ENCODE assay signal across 8 cellular contexts in the genomic region with DNA sequence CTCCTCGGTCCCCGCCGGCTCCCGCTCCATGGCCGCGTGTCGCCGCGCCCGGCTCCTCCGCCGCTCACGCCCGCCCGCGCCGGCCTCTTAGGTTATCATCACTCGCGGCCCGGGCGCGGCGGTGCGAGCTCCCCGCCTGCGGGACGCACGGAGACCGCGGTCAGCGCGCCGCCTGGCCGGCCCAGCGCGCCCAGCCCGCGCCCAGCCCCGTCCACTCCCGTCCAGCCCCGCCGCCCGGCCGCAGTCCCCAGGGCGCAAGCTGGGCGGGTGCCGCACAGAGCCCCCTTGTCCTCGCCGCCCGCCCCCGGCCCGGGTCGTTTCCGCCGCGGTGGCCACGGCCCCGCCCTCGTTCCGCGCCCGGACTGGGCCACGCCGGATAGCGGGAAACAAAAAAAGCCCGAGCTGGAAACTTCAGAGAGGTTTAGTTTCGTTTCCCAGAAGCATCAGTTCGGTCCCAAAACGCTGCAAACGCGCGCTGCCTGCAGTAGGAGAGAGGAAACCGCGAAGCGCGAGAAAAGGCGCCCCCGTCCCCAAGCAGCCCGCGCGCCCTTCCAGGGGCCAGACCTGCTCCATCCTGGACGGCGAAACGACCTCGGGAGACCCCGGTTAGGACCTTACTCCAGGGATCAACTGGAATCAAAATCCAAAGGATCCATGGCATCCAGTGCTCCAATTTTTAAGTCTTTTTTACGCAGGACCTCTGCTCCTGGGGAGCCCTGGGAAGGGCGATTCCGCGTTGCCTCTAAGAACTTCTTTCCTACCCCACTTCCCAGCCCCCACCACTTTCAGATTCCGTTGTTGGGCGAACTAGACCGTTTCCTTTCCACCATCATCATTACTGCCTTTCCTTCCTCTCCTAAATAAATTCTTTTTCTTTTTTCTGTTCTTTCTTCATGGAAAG. TPM values are rescaled to one million over a fixed set of nuclear protein-coding genes. Genes with fewer than 3 reads are reported as not detected.
DNase-seq lines count a peak whose midpoint lies in the region; ATAC-seq and TF ChIP-seq lines count a peak whose summit lies in the region.

A gene with protein sequence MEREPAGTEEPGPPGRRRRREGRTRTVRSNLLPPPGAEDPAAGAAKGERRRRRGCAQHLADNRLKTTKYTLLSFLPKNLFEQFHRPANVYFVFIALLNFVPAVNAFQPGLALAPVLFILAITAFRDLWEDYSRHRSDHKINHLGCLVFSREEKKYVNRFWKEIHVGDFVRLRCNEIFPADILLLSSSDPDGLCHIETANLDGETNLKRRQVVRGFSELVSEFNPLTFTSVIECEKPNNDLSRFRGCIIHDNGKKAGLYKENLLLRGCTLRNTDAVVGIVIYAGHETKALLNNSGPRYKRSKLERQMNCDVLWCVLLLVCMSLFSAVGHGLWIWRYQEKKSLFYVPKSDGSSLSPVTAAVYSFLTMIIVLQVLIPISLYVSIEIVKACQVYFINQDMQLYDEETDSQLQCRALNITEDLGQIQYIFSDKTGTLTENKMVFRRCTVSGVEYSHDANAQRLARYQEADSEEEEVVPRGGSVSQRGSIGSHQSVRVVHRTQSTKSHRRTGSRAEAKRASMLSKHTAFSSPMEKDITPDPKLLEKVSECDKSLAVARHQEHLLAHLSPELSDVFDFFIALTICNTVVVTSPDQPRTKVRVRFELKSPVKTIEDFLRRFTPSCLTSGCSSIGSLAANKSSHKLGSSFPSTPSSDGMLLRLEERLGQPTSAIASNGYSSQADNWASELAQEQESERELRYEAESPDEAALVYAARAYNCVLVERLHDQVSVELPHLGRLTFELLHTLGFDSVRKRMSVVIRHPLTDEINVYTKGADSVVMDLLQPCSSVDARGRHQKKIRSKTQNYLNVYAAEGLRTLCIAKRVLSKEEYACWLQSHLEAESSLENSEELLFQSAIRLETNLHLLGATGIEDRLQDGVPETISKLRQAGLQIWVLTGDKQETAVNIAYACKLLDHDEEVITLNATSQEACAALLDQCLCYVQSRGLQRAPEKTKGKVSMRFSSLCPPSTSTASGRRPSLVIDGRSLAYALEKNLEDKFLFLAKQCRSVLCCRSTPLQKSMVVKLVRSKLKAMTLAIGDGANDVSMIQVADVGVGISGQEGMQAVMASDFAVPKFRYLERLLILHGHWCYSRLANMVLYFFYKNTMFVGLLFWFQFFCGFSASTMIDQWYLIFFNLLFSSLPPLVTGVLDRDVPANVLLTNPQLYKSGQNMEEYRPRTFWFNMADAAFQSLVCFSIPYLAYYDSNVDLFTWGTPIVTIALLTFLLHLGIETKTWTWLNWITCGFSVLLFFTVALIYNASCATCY (N-terminal part only) (minus strand): TSS at position 261 of the 901 bp plus-strand sequence. CDS start 231 bp downstream, at position 30.

- H3K9me3 ChIP-seq in ES-I3 (ENCODE audit: control insufficient read depth, insufficient read depth, low read length) (no peaks in the 10 kb centered on the region), WERI-Rb-1 (ENCODE audit: severe bottlenecking) (no peaks in the 10 kb centered on the region)

- no peaks in the 10 kb centered on the region for H3K79me2 ChIP-seq in mesendoderm (ENCODE audit: control insufficient read depth, insufficient read depth, low read length)

- peak; percentile 21 for ATAC-seq in stimulated activated naive CD8-positive, alpha-beta T cell treated with anti-CD3 and anti-CD28 coated beads, Interleukin-15, amount 100 ng/mL, for 72 hours
- ATAC-seq in HG02623 (IDR thresholded peaks at IDR 0.05; ENCODE audit: unreplicated experiment): no peak
- ATAC-seq in GM21367 (IDR thresholded peaks at IDR 0.05; ENCODE audit: unreplicated experiment): no peak

- no peak for DNase-seq in WERI-Rb-1
- DNase-seq in dorsolateral prefrontal cortex: no peak
- peak; percentile 44 for DNase-seq in mesendoderm
- DNase-seq in stimulated activated naive CD8-positive, alpha-beta T cell treated with anti-CD3 and anti-CD28 coated beads, Interleukin-15, amount 100 ng/mL, for 72 hours: no peak
- no peak for DNase-seq in NCI-H69 (lab: John Stamatoyannopoulos, UW)

- no peak within 1 kb of the TSS for H2BK5ac ChIP-seq in mesendoderm (ENCODE audit: low read length)

- H3K27me3 ChIP-seq in WERI-Rb-1 (ENCODE audit: insufficient read depth, low read depth, severe bottlenecking): peaks cover 22% of the 10 kb centered on the region
- peaks cover 0 to 38% (median 15%) of the 10 kb centered on the region in 45 donors for H3K27me3 ChIP-seq in dorsolateral prefrontal cortex
- peaks cover 19% of the 10 kb centered on the region for H3K27me3 ChIP-seq in mesendoderm (ENCODE audit: insufficient read depth, low read length, poor library complexity)

- H3K36me3 ChIP-seq in ES-I3 (ENCODE audit: insufficient read depth, low read length) (no peaks in the 10 kb centered on the region), WERI-Rb-1 (no peaks in the 10 kb centered on the region), mesendoderm (ENCODE audit: control insufficient read depth, insufficient read depth, low read length) (no peaks in the 10 kb centered on the region)

- no peak within 1 kb of the TSS for H3K27ac ChIP-seq in WERI-Rb-1
- H3K27ac ChIP-seq in dorsolateral prefrontal cortex: peak within 1 kb of the TSS in 40 of 59 donors; percentile 14 to 84 (median 52)
- no peak within 1 kb of the TSS for H3K27ac ChIP-seq in mesendoderm (ENCODE audit: low read depth, low read length)

- H4K5ac ChIP-seq in mesendoderm (ENCODE audit: low read length): no peak within 1 kb of the TSS

- no peak within 1 kb of the TSS for H4K8ac ChIP-seq in mesendoderm (ENCODE audit: low read depth, low read length)

- H3K4me2 ChIP-seq in mesendoderm (ENCODE audit: low read length): peak within 1 kb of the TSS; percentile 78

- intact Hi-C loops in dorsolateral prefrontal cortex (cut with DNase I): no loop called here

- no CpG with 5 or more reads among the region's 93 CpGs for WGBS in mesendoderm (ENCODE audit: extremely low coverage, insufficient coverage, low lambda C conversion rate)

- no peak within 1 kb of the TSS for H2BK15ac ChIP-seq in mesendoderm (replicated peaks; ENCODE audit: low read depth)

- no peak within 1 kb of the TSS for H2BK120ac ChIP-seq in mesendoderm (ENCODE audit: low read depth, low read length)

- H3K18ac ChIP-seq in mesendoderm (ENCODE audit: low read length): no peak within 1 kb of the TSS

- H3K4me3 ChIP-seq in WERI-Rb-1 (ENCODE audit: low read depth, low read length) (peak within 1 kb of the TSS; percentile 38), dorsolateral prefrontal cortex (peak within 1 kb of the TSS; percentile 18 to 71 (median 54)), mesendoderm (ENCODE audit: low read length) (peak within 1 kb of the TSS; percentile 35)

- H3K4ac ChIP-seq in mesendoderm (ENCODE audit: low read depth, low read length): no peak within 1 kb of the TSS

- H3K27ac Mint-ChIP-seq in stimulated activated naive CD8-positive, alpha-beta T cell treated with anti-CD3 and anti-CD28 coated beads, Interleukin-15, amount 100 ng/mL, for 72 hours: peak within 1 kb of the TSS; percentile 97

- peak within 1 kb of the TSS; percentile 60 for H3K23ac ChIP-seq in mesendoderm (ENCODE audit: low read length)

- H3K79me1 ChIP-seq in mesendoderm (ENCODE audit: low read length): no peaks in the 10 kb centered on the region

- H3K27me3 Mint-ChIP-seq in stimulated activated naive CD8-positive, alpha-beta T cell treated with anti-CD3 and anti-CD28 coated beads, Interleukin-15, amount 100 ng/mL, for 72 hours: peaks cover 9% of the 10 kb centered on the region

- H3K56ac ChIP-seq in mesendoderm (ENCODE audit: low read length): peak within 1 kb of the TSS; percentile 64

- peaks cover 44% of the 10 kb centered on the region for H3K4me1 Mint-ChIP-seq in stimulated activated naive CD8-positive, alpha-beta T cell treated with anti-CD3 and anti-CD28 coated beads, Interleukin-15, amount 100 ng/mL, for 72 hours

- TF ChIP-seq CTCF in WERI-Rb-1 (IDR thresholded peaks at IDR 0.05; ENCODE audit: low read depth, low read length): no peak
- no peak for TF ChIP-seq CTCF in dorsolateral prefrontal cortex (IDR thresholded peaks at IDR 0.05 in 54 of 56, conservative IDR thresholded peaks at IDR 0.05 in 2 of 56; ENCODE audit: low read depth in 1 of 56, partially characterized antibody in 56 of 56)

- H3K4me1 ChIP-seq in ES-I3 (ENCODE audit: insufficient read depth, low read length) (peaks cover 7% of the 10 kb centered on the region; the same call in 1 of the 2 replicates), mesendoderm (ENCODE audit: control insufficient read depth, low read depth, low read length) (no peaks in the 10 kb centered on the region)

- H3K4me3 Mint-ChIP-seq in stimulated activated naive CD8-positive, alpha-beta T cell treated with anti-CD3 and anti-CD28 coated beads, Interleukin-15, amount 100 ng/mL, for 72 hours: peak within 1 kb of the TSS; percentile 96

- H3K9ac ChIP-seq in ES-I3 (ENCODE audit: low read depth, low read length) (peak within 1 kb of the TSS; percentile 58), mesendoderm (ENCODE audit: low read length) (peak within 1 kb of the TSS; percentile 38)

- no peak within 1 kb of the TSS for H2AK5ac ChIP-seq in mesendoderm (ENCODE audit: low read length)

- H3K9me3 Mint-ChIP-seq in stimulated activated naive CD8-positive, alpha-beta T cell treated with anti-CD3 and anti-CD28 coated beads, Interleukin-15, amount 100 ng/mL, for 72 hours: no peaks in the 10 kb centered on the region

RNA-seq across cellular contexts. Expression of the gene that starts here (rescaled TPM):
- total RNA-seq in dorsolateral prefrontal cortex: 10 to 100 TPM in 86 of 120 experiments, 1 to 10 TPM in 34; 3.9 to 44.5 (median 12.6) TPM
- polyA plus RNA-seq in mesendoderm (2013, experiment 1 of 2): 0.37 TPM
- 0.50 TPM for polyA plus RNA-seq in mesendoderm (2013, experiment 2 of 2)

Comparison
In these comparisons a context has a peak if more than half of its experiments do, and no peak if none do; other contexts are left out.
1. H3K27ac ChIP-seq: peak in dorsolateral prefrontal cortex (40 of 59); none in WERI-Rb-1 (single experiment) and mesendoderm (single experiment).
2. Peak in every context shown above with its lines, with median percentiles within 50 percentile points of each other: H3K4me3 ChIP-seq.